In the genomic region with DNA sequence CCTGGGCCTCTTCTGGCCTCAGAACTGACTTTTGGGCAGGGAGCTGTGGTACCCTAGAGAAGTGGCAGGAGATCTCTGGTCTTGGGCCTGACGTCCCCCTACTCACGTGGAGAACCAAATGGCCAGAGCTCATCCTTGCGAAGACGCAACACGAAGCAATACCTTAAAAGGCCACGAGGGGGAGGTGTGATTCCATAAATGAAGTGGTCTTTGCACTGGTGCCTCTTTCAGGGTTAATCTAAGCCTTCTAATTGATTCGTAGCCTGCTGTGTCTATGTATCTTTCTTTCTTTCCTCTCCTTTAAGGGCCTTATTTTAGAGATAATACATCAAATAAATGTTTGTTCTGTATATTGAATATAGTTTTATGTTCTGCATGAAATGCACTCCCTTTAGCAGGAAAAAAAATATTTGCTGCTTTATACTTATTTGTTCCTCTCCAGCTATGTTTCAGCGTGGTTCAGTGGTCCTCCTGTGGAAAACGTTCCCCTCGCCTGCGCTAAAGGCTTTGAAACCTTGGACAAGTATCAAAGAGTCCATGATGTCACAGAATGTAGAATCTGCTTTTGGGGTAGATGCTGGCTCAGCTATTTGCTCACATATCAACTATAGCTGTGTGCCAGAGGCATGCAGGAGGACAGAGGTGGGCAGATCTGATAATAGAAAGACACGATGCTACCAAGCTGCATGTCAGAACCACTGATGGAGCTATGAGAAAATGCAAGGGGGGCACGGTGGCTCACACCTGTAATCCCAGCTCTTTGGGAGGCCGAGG, we compare ENCODE assay signal across 8 cellular contexts. TPM values are rescaled to one million over a fixed set of nuclear protein-coding genes. Genes with fewer than 3 reads are reported as not detected.
DNase-seq lines count a peak whose midpoint lies in the region; ATAC-seq, FAIRE-seq and TF ChIP-seq lines count a peak whose summit lies in the region.

No MANE protein-coding gene starts in this region.

- H3K27me3 Mint-ChIP-seq in HFFc6 (ENCODE audit: insufficient read depth) (peaks cover 16% of the 10 kb centered on the region), T-helper 17 cell (peaks cover 29% of the 10 kb centered on the region)

- no peaks in the 10 kb centered on the region for H4K20me1 ChIP-seq in hepatocyte (ENCODE audit: insufficient read depth, poor library complexity, severe bottlenecking)

- peak; percentile 85 for ATAC-seq in T-helper 17 cell
- no peak for ATAC-seq in HG03521 (IDR thresholded peaks at IDR 0.05; ENCODE audit: unreplicated experiment)

- H3K4me3 ChIP-seq in GM06990 (replicated peaks; ENCODE audit: low read depth, low read length) (no peak overlapping the region), hepatocyte (no peak overlapping the region), small intestine (ENCODE audit: low read depth in 1 of 2, low read length in 2 of 2) (no peak overlapping the region)

- peak; percentile 71 for TF ChIP-seq CTCF in GM06990 (IDR thresholded peaks at IDR 0.05; ENCODE audit: insufficient read depth, low read length, poor library complexity, severe bottlenecking)
- peak; percentile 96 for TF ChIP-seq CTCF in HFFc6 (IDR thresholded peaks at IDR 0.05)
- peak; percentile 71 for TF ChIP-seq CTCF in hepatocyte (IDR thresholded peaks at IDR 0.05; ENCODE audit: poor library complexity)

- H3K27me3 ChIP-seq in GM06990 (replicated peaks; ENCODE audit: control insufficient read depth, insufficient read depth, low read length), result no peaks in the 10 kb centered on the region
- H3K27me3 ChIP-seq in hepatocyte, result no peaks in the 10 kb centered on the region
- H3K27me3 ChIP-seq in small intestine (ENCODE audit: control insufficient read depth in 2 of 2, insufficient read depth in 2 of 2, low read length in 2 of 2), result no peaks in the 10 kb centered on the region

- H3K9me2 ChIP-seq in hepatocyte (replicated peaks; ENCODE audit: insufficient read depth), result no peaks in the 10 kb centered on the region

- H3K9me3 ChIP-seq in T-helper 17 cell (ENCODE audit: control insufficient read depth, low read length, poor library complexity, severe bottlenecking) (no peaks in the 10 kb centered on the region), hepatocyte (ENCODE audit: low read depth) (no peaks in the 10 kb centered on the region), small intestine (ENCODE audit: control insufficient read depth, low read depth) (no peaks in the 10 kb centered on the region)

- no peaks in the 10 kb centered on the region for H3K4me1 ChIP-seq in hepatocyte (ENCODE audit: insufficient read depth)
- H3K4me1 ChIP-seq in small intestine (ENCODE audit: control insufficient read depth in 2 of 2, insufficient read depth in 1 of 2, low read depth in 1 of 2, low read length in 1 of 2), result no peaks in the 10 kb centered on the region

- H3K27ac ChIP-seq in hepatocyte (no peak overlapping the region), small intestine (ENCODE audit: low read depth in 1 of 2, low read length in 1 of 2) (no peak overlapping the region)

- no peak for FAIRE-seq in small intestine (lab: Jason Lieb, UNC)

- DNase-seq in GM06990 (ENCODE audit: extremely low read depth, insufficient read length), result peak; percentile 29
- peak; percentile 56 for DNase-seq in HFFc6
- peak; percentile 73 for DNase-seq in NCI-H1694 (lab: John Stamatoyannopoulos, UW)
- DNase-seq in T-helper 17 cell, result peak; percentile 41 to 63 (median 41)
- DNase-seq in anterior cingulate cortex (lab: John Stamatoyannopoulos, UW), result peak in 50 of 58 donors; percentile 5 to 86 (median 38)
- peak; percentile 78 for DNase-seq in hepatocyte (ENCODE audit: low spot score)
- peak; percentile 70 for DNase-seq in small intestine

- H3K79me2 ChIP-seq in hepatocyte, result no peaks in the 10 kb centered on the region

- H3K36me3 Mint-ChIP-seq in HFFc6 (ENCODE audit: low read depth) (no peaks in the 10 kb centered on the region), T-helper 17 cell (ENCODE audit: low read depth) (peaks cover 3% of the 10 kb centered on the region)

- no peak overlapping the region for H3K4me2 ChIP-seq in hepatocyte

- no peak overlapping the region for H3K4me3 Mint-ChIP-seq in HFFc6
- H3K4me3 Mint-ChIP-seq in T-helper 17 cell, result no peak overlapping the region

- H3K9me3 Mint-ChIP-seq in HFFc6, result no peaks in the 10 kb centered on the region

- peaks cover 8% of the 10 kb centered on the region for H3K4me1 Mint-ChIP-seq in HFFc6 (ENCODE audit: low read depth)
- peaks cover 3% of the 10 kb centered on the region for H3K4me1 Mint-ChIP-seq in T-helper 17 cell

- H3K36me3 ChIP-seq in GM06990 (ENCODE audit: control insufficient read depth, insufficient read depth, low read length), result no peaks in the 10 kb centered on the region
- H3K36me3 ChIP-seq in hepatocyte (replicated peaks; ENCODE audit: insufficient read depth, low read depth), result no peaks in the 10 kb centered on the region
- no peaks in the 10 kb centered on the region for H3K36me3 ChIP-seq in small intestine (ENCODE audit: control insufficient read depth in 2 of 2, insufficient read depth in 2 of 2, low read length in 2 of 2)

- H3K27ac Mint-ChIP-seq in HFFc6 (no peak overlapping the region), T-helper 17 cell (no peak overlapping the region)

- 50% methylated on average over 14 of the region's 14 CpGs for WGBS in hepatocyte (ENCODE audit: low lambda C conversion rate, missing lambda C conversion rate)
- WGBS in small intestine, 3 donors, result 37 to 39% (median 39%) methylated on average over 14 of the region's 14 CpGs

- H2AFZ ChIP-seq in hepatocyte, result no peak overlapping the region

RNA-seq across cellular contexts. Expression of a gene that starts 41.0 kb away (rescaled TPM):
- not detected for total RNA-seq in HFFc6 (2021; fragmentation: NEBNext Ultra II Directional; extraction: Animal tissue kit (Norgen Biotek cat#: 25700))
- total RNA-seq in T-helper 17 cell (not detected), hepatocyte (not detected in 2 replicates)
- polyA plus RNA-seq in hepatocyte (not detected in 2 replicates), small intestine (not detected)
